Comparison of ENCODE assay signal across 1 cellular context in genomic region chr2:47905454-47906260, GRCh38.
TF ChIP-seq lines count a peak whose summit lies in the region.

No MANE protein-coding gene starts in this region.

TF ChIP-seq in SK-N-SH treated with all-trans-retinoic acid at 6 μM for 48 hours, 23 proteins besides CTCF, POLR2A, EP300 and RAD21 (continued from another document):
- TF ChIP-seq TSHZ2 (CRISPR knock-in tag; IDR thresholded peaks at IDR 0.05) (no peak), CSDC2 (CRISPR knock-in tag; IDR thresholded peaks at IDR 0.05) (no peak)
